In the genomic region with DNA sequence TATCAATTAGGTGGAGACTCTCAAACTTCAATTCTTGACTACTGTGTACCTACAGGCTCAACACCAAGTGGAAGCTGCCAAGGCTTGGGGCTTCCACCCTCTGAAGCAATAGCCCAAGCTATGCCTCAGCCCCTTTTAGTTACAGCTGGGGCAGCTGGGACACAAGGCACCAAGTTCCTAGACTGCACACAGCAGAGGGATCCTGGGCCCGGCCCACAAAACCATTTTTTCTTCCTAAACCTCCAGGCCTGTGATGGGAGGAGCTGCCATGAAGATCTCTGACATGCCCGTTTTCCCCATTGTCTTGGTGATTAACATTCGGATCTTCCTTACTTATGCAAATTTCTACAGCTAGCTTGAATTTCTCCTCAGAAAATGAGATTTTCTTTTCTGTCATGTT, we compare ENCODE assay signal across 29 cellular contexts.
"Had no signal": no experiment of that assay in that cellular context is flagged by ENCODE, and none has a peak within 500 bp of the region (broad histone marks: within the 10 kb centered on the region; RNA-seq: fewer than 3 reads in every experiment).

No MANE protein-coding gene starts in this region.

- H3K9me3 ChIP-seq: neutrophil, ovary, right atrium auricular region, right lobe of liver, transverse colon, vagina had no signal

- H3K4me3 ChIP-seq: left lung, lung, ovary, right atrium auricular region, smooth muscle cell, transverse colon, upper lobe of left lung, vagina had no signal

- DNase-seq: hippocampal formation; immature natural killer cell; kidney; left colon; left lung; mesendoderm; naive B cell; natural killer cell; occipital lobe; ovary; right lobe of liver; stimulated activated CD4-positive, alpha-beta T cell treated with anti-CD3 and anti-CD28 coated beads, Interleukin-1b, Interleukin-23, amount 100 ng/mL, for 48 hours; stimulated activated CD4-positive, alpha-beta T cell treated with anti-CD3 and anti-CD28 coated beads, Interleukin-2, amount 100 ng/mL, for 48 hours; stimulated activated CD4-positive, alpha-beta T cell treated with anti-CD3 and anti-CD28 coated beads, Interleukin-4, amount 100 ng/mL, for 4 hours; stimulated activated CD8-positive, alpha-beta memory T cell treated with anti-CD3 and anti-CD28 coated beads, Interleukin-4, amount 100 ng/mL, for 48 hours; stimulated activated naive CD4-positive, alpha-beta T cell treated with Interleukin-2 at 50 U/mL for 16 hours; stimulated activated naive CD8-positive, alpha-beta T cell treated with anti-CD3 and anti-CD28 coated beads, Interleukin-15, amount 100 ng/mL, for 72 hours; substantia nigra; transverse colon; upper lobe of left lung had no signal

- H3K27me3 Mint-ChIP-seq: naive B cell; progenitor cell of endocrine pancreas; stimulated activated memory B cell treated with anti-CD40 and anti-IgM and Interleukin-4, amounts not matched to agents 10 μg/mL and 1 μg/mL and 100 μg/mL, for 72 hours; stimulated activated naive CD8-positive, alpha-beta T cell treated with anti-CD3 and anti-CD28 coated beads, Interleukin-15, amount 100 ng/mL, for 72 hours had no signal

- H3K4me2 ChIP-seq: smooth muscle cell had no signal

- ATAC-seq: left colon; left lung; natural killer cell; right lobe of liver; stimulated activated memory B cell treated with anti-CD40 and anti-IgM and Interleukin-4, amounts not matched to agents 10 μg/mL and 1 μg/mL and 100 μg/mL, for 72 hours; stimulated activated naive CD8-positive, alpha-beta T cell treated with anti-CD3 and anti-CD28 coated beads, Interleukin-15, amount 100 ng/mL, for 72 hours had no signal

- H3K36me3 ChIP-seq: neutrophil, ovary had no signal

- H3K9me3 Mint-ChIP-seq: immature natural killer cell, natural killer cell had no signal

- H3K36me3 Mint-ChIP-seq: natural killer cell had no signal

- FAIRE-seq: islet of Langerhans, kidney had no signal

- H3K27me3 ChIP-seq: left lung, neutrophil, ovary, right atrium auricular region, right lobe of liver, transverse colon, upper lobe of left lung, vagina had no signal

- H3K27ac Mint-ChIP-seq: mesothelial cell of epicardium; natural killer cell; progenitor cell of endocrine pancreas; stimulated activated memory B cell treated with anti-CD40 and anti-IgM and Interleukin-4, amounts not matched to agents 10 μg/mL and 1 μg/mL and 100 μg/mL, for 72 hours; stimulated activated naive CD8-positive, alpha-beta T cell treated with anti-CD3 and anti-CD28 coated beads, Interleukin-15, amount 100 ng/mL, for 72 hours had no signal

- H3K4me3 Mint-ChIP-seq: mesothelial cell of epicardium; stimulated activated memory B cell treated with anti-CD40 and anti-IgM and Interleukin-4, amounts not matched to agents 10 μg/mL and 1 μg/mL and 100 μg/mL, for 72 hours; stimulated activated naive CD8-positive, alpha-beta T cell treated with anti-CD3 and anti-CD28 coated beads, Interleukin-15, amount 100 ng/mL, for 72 hours had no signal

- H3K27ac ChIP-seq: left lung, neutrophil, ovary, right atrium auricular region, transverse colon, upper lobe of left lung, vagina had no signal
